ENCODE assay signal across 12 cellular contexts in genomic region chr1:64687725-64688285, GRCh38. TPM values are rescaled to one million over a fixed set of nuclear protein-coding genes. Genes with fewer than 3 reads are reported as not detected.
DNase-seq lines count a peak whose midpoint lies in the region; ATAC-seq and TF ChIP-seq lines count a peak whose summit lies in the region.
"Had no signal": no experiment of that assay in that cellular context is flagged by ENCODE, and none has a peak within 500 bp of the region (broad histone marks: within the 10 kb centered on the region; RNA-seq: fewer than 3 reads in every experiment).

No MANE protein-coding gene starts in this region.

- no peaks in the 10 kb centered on the region for H3K79me1 ChIP-seq in H9 (ENCODE audit: insufficient read depth, low read depth, low read length, poor library complexity, severe bottlenecking)

- H4K20me1 ChIP-seq in H9 (ENCODE audit: control insufficient read depth, insufficient read depth, insufficient read length) (no peaks in the 10 kb centered on the region), osteoblast (ENCODE audit: insufficient read depth, low read length) (no peaks in the 10 kb centered on the region)

- H3T11ph ChIP-seq in H9 (ENCODE audit: low read length) = no peak overlapping the region

- H2BK15ac ChIP-seq in H9 (ENCODE audit: low read depth, low read length) = no peak overlapping the region

- no peak overlapping the region for H3K4ac ChIP-seq in H9 (ENCODE audit: low read depth, low read length)

- H3K27me3 Mint-ChIP-seq in H9 (ENCODE audit: low read depth) = no peaks in the 10 kb centered on the region; the same call in 1 of the 2 replicates
- H3K27me3 Mint-ChIP-seq: CD4-positive, alpha-beta T cell had no signal

- peaks cover 21 to 22% of the 10 kb centered on the region in 2 experiments for H3K4me1 Mint-ChIP-seq in H9
- H3K4me1 Mint-ChIP-seq: nephron progenitor cell had no signal

- H3K23me2 ChIP-seq in H9 (ENCODE audit: insufficient read length, low read depth, low read length, poor library complexity, severe bottlenecking) = no peaks in the 10 kb centered on the region

- H4K5ac ChIP-seq in H9 (ENCODE audit: insufficient read length, low read depth, low read length) = no peak overlapping the region

- H2AFZ ChIP-seq in H9 (ENCODE audit: low read length) = no peak overlapping the region
- no peak overlapping the region for H2AFZ ChIP-seq in osteoblast (ENCODE audit: low read length)

- no peak for TF ChIP-seq CTCF in H9 (conservative IDR thresholded peaks at IDR 0.05)
- no peak for TF ChIP-seq CTCF in osteoblast (IDR thresholded peaks at IDR 0.05; ENCODE audit: extremely low read depth, low read depth, low read length)

- H3K27ac ChIP-seq in H9 (ENCODE audit: insufficient read length, low read depth, low read length) = no peak overlapping the region
- H3K27ac ChIP-seq in epithelial cell of prostate = peak overlapping the region; percentile 21
- H3K27ac ChIP-seq in osteoblast (ENCODE audit: low read depth, low read length) = no peak overlapping the region

- no peak overlapping the region for H2BK20ac ChIP-seq in H9 (ENCODE audit: low read depth, low read length, poor library complexity, severe bottlenecking)

- H2BK5ac ChIP-seq in H9 (ENCODE audit: insufficient read length, low read length) = no peak overlapping the region

- H3K56ac ChIP-seq in H9 (ENCODE audit: insufficient read length, low read depth, low read length) = no peak overlapping the region

- H3K4me1 ChIP-seq in H9 (ENCODE audit: insufficient read depth, low read length) (peaks cover 3% of the 10 kb centered on the region; the same call in 1 of the 2 replicates), osteoblast (ENCODE audit: insufficient read depth, low read length) (peaks cover 9% of the 10 kb centered on the region)

- H3K27ac Mint-ChIP-seq in H9 = peak overlapping the region; percentile 37 to 69 (median 54); a peak in 4 of 7 replicates
- H3K27ac Mint-ChIP-seq: activated naive CD4-positive, alpha-beta T cell treated with anti-CD3 and anti-CD28 coated beads, Interleukin-2, amount 50 U/mL, for 72 hours; CD4-positive, alpha-beta T cell had no signal

- H3K4me3 ChIP-seq in osteoblast (ENCODE audit: insufficient read depth, low read length) = no peak overlapping the region
- H3K4me3 ChIP-seq: thoracic aorta had no signal

- no peak overlapping the region for H2BK12ac ChIP-seq in H9 (ENCODE audit: insufficient read length, low read depth, low read length)

- H3K79me2 ChIP-seq in H9 (ENCODE audit: insufficient read depth, low read length) (no peaks in the 10 kb centered on the region), osteoblast (ENCODE audit: insufficient read depth, low read length) (no peaks in the 10 kb centered on the region)

- H3K4me3 Mint-ChIP-seq in H9 = no peak overlapping the region
- H3K4me3 Mint-ChIP-seq: CD4-positive, alpha-beta T cell; nephron progenitor cell had no signal

- H3K9me3 ChIP-seq in H9 (ENCODE audit: control insufficient read depth, low read depth, low read length) (no peaks in the 10 kb centered on the region), osteoblast (ENCODE audit: low read depth, low read length) (no peaks in the 10 kb centered on the region)
- H3K9me3 ChIP-seq: thoracic aorta had no signal

- H4K91ac ChIP-seq in H9 (ENCODE audit: insufficient read length, low read depth, low read length) = no peak overlapping the region

- no peak overlapping the region for H3K9ac ChIP-seq in H9 (ENCODE audit: extremely low read depth, insufficient read length, low read length)

- no peaks in the 10 kb centered on the region for H3K36me3 ChIP-seq in osteoblast (ENCODE audit: insufficient read depth, low read length)

- no CpG with 5 or more reads among the region's 3 CpGs for WGBS in H9 (ENCODE audit: extremely low coverage, insufficient read length, low lambda C conversion rate)

- no peak overlapping the region for H4K8ac ChIP-seq in H9 (replicated peaks; ENCODE audit: insufficient read length, low read depth, low read length)

- H3K23ac ChIP-seq in H9 (ENCODE audit: insufficient read length, low read depth, low read length) = no peak overlapping the region

- peaks cover 24 to 91% (median 78%) of the 10 kb centered on the region in 3 experiments; a peak in 6 of 7 replicates for H3K36me3 Mint-ChIP-seq in H9 (ENCODE audit: insufficient read depth in 1 of 3, low read depth in 3 of 3)
- H3K36me3 Mint-ChIP-seq: activated naive CD4-positive, alpha-beta T cell treated with anti-CD3 and anti-CD28 coated beads, Interleukin-2, amount 50 U/mL, for 72 hours had no signal

- H2AK5ac ChIP-seq in H9 (ENCODE audit: insufficient read length, low read length) = no peak overlapping the region

- no peak overlapping the region for H2BK120ac ChIP-seq in H9 (ENCODE audit: low read depth, low read length, poor library complexity, severe bottlenecking)

- no peak for ATAC-seq in GM21717 (IDR thresholded peaks at IDR 0.05; ENCODE audit: unreplicated experiment)
- ATAC-seq: activated naive CD4-positive, alpha-beta T cell treated with anti-CD3 and anti-CD28 coated beads, Interleukin-2, amount 50 U/mL, for 72 hours had no signal

- no peak overlapping the region for H3K14ac ChIP-seq in H9 (ENCODE audit: insufficient read depth, low read length)

- H3K27me3 ChIP-seq in H9 (ENCODE audit: insufficient read depth, low read length) (no peaks in the 10 kb centered on the region), osteoblast (ENCODE audit: insufficient read depth, low read length) (no peaks in the 10 kb centered on the region)

- H3K4me2 ChIP-seq in H9 (ENCODE audit: insufficient read depth, insufficient read length, low read length) (no peak overlapping the region), osteoblast (ENCODE audit: insufficient read depth, low read length) (no peak overlapping the region)

- no peaks in the 10 kb centered on the region for H3K9me3 Mint-ChIP-seq in H9
- H3K9me3 Mint-ChIP-seq: activated naive CD4-positive, alpha-beta T cell treated with anti-CD3 and anti-CD28 coated beads, Interleukin-2, amount 50 U/mL, for 72 hours; CD4-positive, alpha-beta T cell; nephron progenitor cell had no signal

- DNase-seq in H9 (no peak), OCI-M1 (lab: John Stamatoyannopoulos, UW) (peak; percentile 17), epithelial cell of prostate (ENCODE audit: low read depth, low spot score) (no peak), osteoblast (ENCODE audit: insufficient read length, low spot score, missing footprints) (peak; percentile 13), DMS 273 (lab: John Stamatoyannopoulos, UW; ENCODE audit: unreplicated experiment) (no peak), NCI-H2196 (lab: John Stamatoyannopoulos, UW; ENCODE audit: unreplicated experiment) (no peak), NCI-H226 (no peak)
- DNase-seq: CD4-positive, alpha-beta T cell; nephron progenitor cell had no signal

- H3K18ac ChIP-seq in H9 (ENCODE audit: insufficient read length, low read depth, low read length) = no peak overlapping the region

RNA-seq across cellular contexts. Expression of gene RAVER2, which starts 57.1 kb away (rescaled TPM):
- total RNA-seq in H9 (2021) (13.3 and 13.6 TPM in 2 replicates), osteoblast (16.5 and 17.4 TPM in 2 replicates)

Comparison
In these comparisons a context has a peak if more than half of its experiments do, and no peak if none do; other contexts are left out.
1. DNase-seq: peak in OCI-M1 (single experiment) and osteoblast (single experiment); none in H9 (single experiment), epithelial cell of prostate (single experiment), DMS 273 (single experiment), NCI-H2196 (single experiment) and NCI-H226 (single experiment).